1 cellular context compared by ENCODE assay signal in genomic region chr2:112723995-112724394, GRCh38.
TF ChIP-seq lines count a peak whose summit lies in the region.

No MANE protein-coding gene starts in this region.

TF ChIP-seq in H1, 55 proteins besides CTCF, POLR2A, EP300 and RAD21:
- no peak for TF ChIP-seq RXRA (IDR thresholded peaks at IDR 0.05; ENCODE audit: insufficient read depth, low read depth, low read length)
- no peak for TF ChIP-seq PHF8 (conservative IDR thresholded peaks at IDR 0.05; ENCODE audit: low read depth, low read length)
- TF ChIP-seq JUN (IDR thresholded peaks at IDR 0.05; ENCODE audit: low read depth, low read length): no peak
- no peak for TF ChIP-seq FOSL1 (IDR thresholded peaks at IDR 0.05; ENCODE audit: insufficient read depth, low read depth, low read length)
- TF ChIP-seq E2F6 (IDR thresholded peaks at IDR 0.05): no peak
- TF ChIP-seq BRCA1 (IDR thresholded peaks at IDR 0.05; ENCODE audit: low read depth, low read length): no peak
- TF ChIP-seq GABPA (IDR thresholded peaks at IDR 0.05; ENCODE audit: borderline replicate concordance, insufficient read depth, low read length): no peak
- TF ChIP-seq USF2 (IDR thresholded peaks at IDR 0.05; ENCODE audit: low read length): no peak
- no peak for TF ChIP-seq HDAC6 (IDR thresholded peaks at IDR 0.05; ENCODE audit: low read depth, low read length)
- TF ChIP-seq SAP30 (IDR thresholded peaks at IDR 0.05; ENCODE audit: insufficient read depth, insufficient replicate concordance, low read length): no peak
- TF ChIP-seq TEAD4 (IDR thresholded peaks at IDR 0.05; ENCODE audit: low read depth, low read length): no peak
- no peak for TF ChIP-seq RBBP5 (IDR thresholded peaks at IDR 0.05; ENCODE audit: borderline replicate concordance, low read depth, low read length)
- TF ChIP-seq BCL11A (IDR thresholded peaks at IDR 0.05; ENCODE audit: low read depth in 2 of 2, low read length in 2 of 2): no peak
- TF ChIP-seq POLR2AphosphoS5 (IDR thresholded peaks at IDR 0.05; ENCODE audit: low read depth, low read length): no peak
- no peak for TF ChIP-seq MAX (IDR thresholded peaks at IDR 0.05)
- no peak for TF ChIP-seq TAF1 (IDR thresholded peaks at IDR 0.05; ENCODE audit: low read depth, low read length)
- TF ChIP-seq ATF3 (IDR thresholded peaks at IDR 0.05; ENCODE audit: insufficient read depth, low read depth, low read length): no peak
- no peak for TF ChIP-seq NANOG (IDR thresholded peaks at IDR 0.05; ENCODE audit: insufficient read depth, low read depth, low read length, poor library complexity, severe bottlenecking)
- no peak for TF ChIP-seq POU5F1 (IDR thresholded peaks at IDR 0.05; ENCODE audit: low read depth, low read length)
- no peak for TF ChIP-seq SRF (IDR thresholded peaks at IDR 0.05; ENCODE audit: low read depth, low read length)
TF ChIP-seq in H1: peak in this region for 0.
